In genomic region chrX:7059214-7059838, GRCh38 we compare ENCODE assay signal across 10 cellular contexts.
DNase-seq lines count a peak whose midpoint lies in the region; ATAC-seq and TF ChIP-seq lines count a peak whose summit lies in the region.
"Had no signal": no experiment of that assay in that cellular context is flagged by ENCODE, and none has a peak within 500 bp of the region (broad histone marks: within the 10 kb centered on the region; RNA-seq: fewer than 3 reads in every experiment).

No MANE protein-coding gene starts in this region.

- peaks cover 18% of the 10 kb centered on the region for H3K4me1 Mint-ChIP-seq in activated CD4-positive, alpha-beta T cell treated with anti-CD3 and anti-CD28 coated beads, Interleukin-2, amount 10 ng/mL, durations not matched to agents 24 days and 14 days
- H3K4me1 Mint-ChIP-seq in naive B cell (peaks cover 54 to 78% (median 56%) of the 10 kb centered on the region in 3 donors), Calu3 (ENCODE audit: low read depth, unreplicated experiment) (peaks cover 15% of the 10 kb centered on the region)

- no peaks in the 10 kb centered on the region for H3K9me3 ChIP-seq in body of pancreas

- H3K4me1 ChIP-seq in body of pancreas, result no peaks in the 10 kb centered on the region

- no peaks in the 10 kb centered on the region for H3K27me3 Mint-ChIP-seq in activated CD4-positive, alpha-beta T cell treated with anti-CD3 and anti-CD28 coated beads, Interleukin-2, amount 10 ng/mL, durations not matched to agents 24 days and 14 days
- no peaks in the 10 kb centered on the region for H3K27me3 Mint-ChIP-seq in naive B cell
- H3K27me3 Mint-ChIP-seq in Calu3 (ENCODE audit: unreplicated experiment), result no peaks in the 10 kb centered on the region

- CTCF ChIA-PET in Calu3 (lab: Charles Lee), result no interaction called here

- H3K27ac ChIP-seq in body of pancreas, result no peak overlapping the region

- H3K36me3 Mint-ChIP-seq in activated CD4-positive, alpha-beta T cell treated with anti-CD3 and anti-CD28 coated beads, Interleukin-2, amount 10 ng/mL, durations not matched to agents 24 days and 14 days (ENCODE audit: low read depth), result peaks cover 21% of the 10 kb centered on the region
- peaks cover 12 to 22% of the 10 kb centered on the region in 2 donors for H3K36me3 Mint-ChIP-seq in naive B cell
- H3K36me3 Mint-ChIP-seq in Calu3 (ENCODE audit: insufficient read depth, unreplicated experiment), result peaks cover 6% of the 10 kb centered on the region

- no peak overlapping the region for H3K4me3 Mint-ChIP-seq in activated CD4-positive, alpha-beta T cell treated with anti-CD3 and anti-CD28 coated beads, Interleukin-2, amount 10 ng/mL, durations not matched to agents 24 days and 14 days
- peak overlapping the region; percentile 17 to 80 (median 52) for H3K4me3 Mint-ChIP-seq in naive B cell
- H3K4me3 Mint-ChIP-seq in Calu3 (ENCODE audit: low read depth, unreplicated experiment), result no peak overlapping the region

- no peak for TF ChIP-seq CTCF in Calu3 (IDR thresholded peaks at IDR 0.05; ENCODE audit: unreplicated experiment)
- TF ChIP-seq CTCF in body of pancreas (IDR thresholded peaks at IDR 0.05), result no peak

- peak; percentile 62 for DNase-seq in activated CD4-positive, alpha-beta T cell treated with anti-CD3 and anti-CD28 coated beads, Interleukin-2, amount 10 ng/mL, durations not matched to agents 24 days and 14 days
- DNase-seq in activated CD4-positive, alpha-beta T cell treated with anti-CD3 and anti-CD28 coated beads, Interleukin-2, amount 50 U/mL, for 4 hours, result no peak
- DNase-seq in naive B cell (peak; percentile 56), Calu3 (no peak), body of pancreas (no peak), glomerular visceral epithelial cell (ENCODE audit: extremely low spot score) (no peak)
- DNase-seq: islet precursor cell, retina had no signal

- ATAC-seq in GM21576 (IDR thresholded peaks at IDR 0.05; ENCODE audit: unreplicated experiment), result peak; percentile 89
- ATAC-seq in HG03439 (IDR thresholded peaks at IDR 0.05; ENCODE audit: unreplicated experiment), result peak; percentile 93
- ATAC-seq in naive B cell (ENCODE audit: low read depth in 2 of 2), result peak; percentile 71 to 77
- ATAC-seq in body of pancreas, result no peak

- H3K4me3 ChIP-seq in body of pancreas, result no peak overlapping the region

- BruUV-seq in Calu3 (replicated peaks; lab: Mats Ljungman, UMichigan), result no TSS peak

- no peak for TF ChIP-seq POLR2A in body of pancreas (IDR thresholded peaks at IDR 0.05)

- no peaks in the 10 kb centered on the region for H3K36me3 ChIP-seq in body of pancreas (replicated peaks in 1 of 2; ENCODE audit: insufficient read depth in 1 of 2, low read depth in 2 of 2)

- H3K27ac Mint-ChIP-seq in activated CD4-positive, alpha-beta T cell treated with anti-CD3 and anti-CD28 coated beads, Interleukin-2, amount 10 ng/mL, durations not matched to agents 24 days and 14 days, result no peak overlapping the region
- H3K27ac Mint-ChIP-seq in naive B cell (peak overlapping the region in 5 of 6 donors; percentile 35 to 90 (median 76)), Calu3 (ENCODE audit: unreplicated experiment) (no peak overlapping the region)

- no peaks in the 10 kb centered on the region for H3K9me3 Mint-ChIP-seq in activated CD4-positive, alpha-beta T cell treated with anti-CD3 and anti-CD28 coated beads, Interleukin-2, amount 10 ng/mL, durations not matched to agents 24 days and 14 days
- H3K9me3 Mint-ChIP-seq in naive B cell (no peaks in the 10 kb centered on the region), Calu3 (ENCODE audit: low read depth, unreplicated experiment) (peaks cover 3% of the 10 kb centered on the region)

- WGBS in body of pancreas, 2 donors, result 96 to 98% methylated on average over 11 to 12 of the region's 12 CpGs

- H3K27me3 ChIP-seq in body of pancreas, result no peaks in the 10 kb centered on the region

- intact Hi-C loops in activated CD4-positive, alpha-beta T cell treated with anti-CD3 and anti-CD28 coated beads, Interleukin-2, amount 10 ng/mL, durations not matched to agents 24 days and 14 days (cut with micrococcal nuclease), result loop anchor here (1.0 to 2.0 kb wide), 2 partner anchors 25 to 89 kb away; partner anchors contain the start of gene PUDP
- intact Hi-C loops in Calu3 (cut with micrococcal nuclease; ENCODE audit: unreplicated experiment), result no loop called here
- intact Hi-C loops in body of pancreas (cut with DNase I), result no loop called here

Comparison
In these comparisons a context has a peak if more than half of its experiments do, and no peak if none do; other contexts are left out.
1. DNase-seq: peak in activated CD4-positive, alpha-beta T cell treated with anti-CD3 and anti-CD28 coated beads, Interleukin-2, amount 10 ng/mL, durations not matched to agents 24 days and 14 days (single experiment) and naive B cell (single experiment); none in activated CD4-positive, alpha-beta T cell treated with anti-CD3 and anti-CD28 coated beads, Interleukin-2, amount 50 U/mL, for 4 hours (0 of 2), Calu3 (single experiment), body of pancreas (0 of 4) and glomerular visceral epithelial cell (single experiment).
2. H3K27ac Mint-ChIP-seq: peak in naive B cell (5 of 6); none in activated CD4-positive, alpha-beta T cell treated with anti-CD3 and anti-CD28 coated beads, Interleukin-2, amount 10 ng/mL, durations not matched to agents 24 days and 14 days (single experiment) and Calu3 (single experiment).
3. H3K4me3 Mint-ChIP-seq: peak in naive B cell (8 of 8); none in activated CD4-positive, alpha-beta T cell treated with anti-CD3 and anti-CD28 coated beads, Interleukin-2, amount 10 ng/mL, durations not matched to agents 24 days and 14 days (single experiment) and Calu3 (single experiment).